In genomic region chr20:53900380-53900999, GRCh38 we compare ENCODE assay signal across 8 cellular contexts.
DNase-seq lines count a peak whose midpoint lies in the region; ATAC-seq, FAIRE-seq and TF ChIP-seq lines count a peak whose summit lies in the region.

No MANE protein-coding gene starts in this region.

- no peak for TF ChIP-seq POLR2A in breast epithelium (IDR thresholded peaks at IDR 0.05)

- peaks cover 5 to 13% of the 10 kb centered on the region in 2 donors for H3K4me1 ChIP-seq in breast epithelium

- H3K27ac ChIP-seq in breast epithelium = peak overlapping the region; percentile 74 to 86

- no peak for DNase-seq in breast epithelium (ENCODE audit: low spot score in 2 of 2)
- peak; percentile 75 to 96 for DNase-seq in lung microvascular endothelial cell (ENCODE audit: low read depth in 2 of 2)
- DNase-seq in cerebellar cortex (ENCODE audit: low spot score) = no peak
- no peak for DNase-seq in NCI-H187 treated with DMSO at 0.1 percent for 48 hours (lab: John Stamatoyannopoulos, UW)
- DNase-seq in activated gamma-delta T cell treated with Interleukin-2 at 50 U/mL for 16 hours = no peak

- intact Hi-C loops in breast epithelium (cut with DNase I; ENCODE audit: low total_unique reads) = no loop called here

- H3K9me3 ChIP-seq in breast epithelium = no peaks in the 10 kb centered on the region

- H3K36me3 ChIP-seq in breast epithelium = no peaks in the 10 kb centered on the region

- H3K4me3 ChIP-seq in breast epithelium = no peak overlapping the region

- ATAC-seq in HG03565 (IDR thresholded peaks at IDR 0.05; ENCODE audit: unreplicated experiment) (peak; percentile 26), GM19455 (IDR thresholded peaks at IDR 0.05; ENCODE audit: unreplicated experiment) (no peak)

- peak; percentile 99 for FAIRE-seq in A204.1 (lab: Jason Lieb, UNC)

- no peak for TF ChIP-seq CTCF in breast epithelium (IDR thresholded peaks at IDR 0.05)

- H3K27me3 ChIP-seq in breast epithelium = no peaks in the 10 kb centered on the region

Comparison
In these comparisons a context has a peak if more than half of its experiments do, and no peak if none do; other contexts are left out.
1. DNase-seq: peak in lung microvascular endothelial cell (2 of 2); none in breast epithelium (0 of 2), cerebellar cortex (single experiment), NCI-H187 treated with DMSO at 0.1 percent for 48 hours (single experiment) and activated gamma-delta T cell treated with Interleukin-2 at 50 U/mL for 16 hours (single experiment).